ENCODE assay signal across 9 cellular contexts in the genomic region with DNA sequence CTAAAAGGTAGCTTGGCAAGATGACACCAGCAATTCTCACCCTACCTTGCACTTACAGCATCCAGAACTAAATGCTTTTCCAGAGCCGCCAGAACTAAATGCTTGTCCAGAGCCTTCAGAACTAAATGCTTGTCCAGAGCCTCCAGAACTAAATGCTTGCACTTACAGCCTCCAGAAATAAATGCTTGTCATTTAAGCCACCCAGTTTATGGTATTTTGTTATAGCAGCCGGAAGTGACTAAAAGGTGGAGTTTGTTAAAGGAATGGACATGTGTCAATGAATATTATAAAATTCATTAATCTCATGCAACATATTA.
DNase-seq lines count a peak whose midpoint lies in the region; ATAC-seq and TF ChIP-seq lines count a peak whose summit lies in the region.
"Had no signal": no experiment of that assay in that cellular context is flagged by ENCODE, and none has a peak within 500 bp of the region (broad histone marks: within the 10 kb centered on the region; RNA-seq: fewer than 3 reads in every experiment).

No MANE protein-coding gene starts in this region.

- intact Hi-C loops in posterior cingulate gyrus (cut with DNase I), result no loop called here

- H3K4me3 Mint-ChIP-seq in nephron, result peak overlapping the region; percentile 86 to 95 (median 92)

- peaks cover 11% of the 10 kb centered on the region for H3K4me1 Mint-ChIP-seq in nephron

- no peak overlapping the region for H3K9ac ChIP-seq in HUES64 (ENCODE audit: low read depth, low read length)

- in situ Hi-C loops in GM13977 (cut with MboI; ENCODE audit: low pct_unique_long_range_greater_than_20kb, low sequenced_read_pairs, unreplicated experiment), result no loop called here

- no peak for TF ChIP-seq CTCF in BJ (IDR thresholded peaks at IDR 0.05; ENCODE audit: insufficient read depth, low read depth, low read length)
- TF ChIP-seq CTCF in cardiac fibroblast (IDR thresholded peaks at IDR 0.05; ENCODE audit: low read depth, low read length), result no peak
- TF ChIP-seq CTCF in nephron (IDR thresholded peaks at IDR 0.05; ENCODE audit: unreplicated experiment in 3 of 3), result no peak
- TF ChIP-seq CTCF in GM13977 (IDR thresholded peaks at IDR 0.05; ENCODE audit: extremely low read depth, insufficient read depth, missing control alignments), result no peak

- ATAC-seq in HG03025 (IDR thresholded peaks at IDR 0.05; ENCODE audit: low FRiP score, unreplicated experiment), result no peak

- POLR2A ChIA-PET in BJ (lab: Charles Lee), result no interaction called here

- 46% methylated on average over 1 of the region's 2 CpGs for WGBS in HUES64

- DNase-seq in BJ (ENCODE audit: low read depth) (no peak), cardiac fibroblast (ENCODE audit: low read depth in 2 of 2) (no peak), GM13977 (ENCODE audit: low spot score) (no peak), posterior cingulate gyrus (no peak), MV-4-11 (lab: John Stamatoyannopoulos, UW) (no peak)
- DNase-seq: NCI-H226 had no signal

- H3K36me3 ChIP-seq in BJ (ENCODE audit: control insufficient read depth, insufficient read depth, low read length), result no peaks in the 10 kb centered on the region
- no peaks in the 10 kb centered on the region for H3K36me3 ChIP-seq in HUES64 (ENCODE audit: insufficient read depth, low read length)

- H3K27me3 ChIP-seq in BJ (ENCODE audit: control insufficient read depth, insufficient read depth, low read length) (no peaks in the 10 kb centered on the region; the same call in 1 of the 2 replicates), HUES64 (ENCODE audit: insufficient read depth, low read length) (peaks cover 13% of the 10 kb centered on the region; the same call in 1 of the 2 replicates)

- H3K27ac ChIP-seq in HUES64 (ENCODE audit: low read depth, low read length), result no peak overlapping the region

- H3K4me1 ChIP-seq in HUES64 (ENCODE audit: insufficient read depth, low read length), result no peaks in the 10 kb centered on the region; the same call in 1 of the 2 replicates

- H3K4me3 ChIP-seq in BJ (ENCODE audit: low read depth, low read length) (peak overlapping the region; percentile 34), HUES64 (ENCODE audit: low read length) (peak overlapping the region; percentile 77), cardiac fibroblast (replicated peaks in 1 of 2; ENCODE audit: low read depth in 2 of 2, low read length in 2 of 2) (peak overlapping the region; percentile 34 to 52)

- no peaks in the 10 kb centered on the region for H3K9me3 ChIP-seq in HUES64 (ENCODE audit: insufficient read depth, low read depth, low read length)

- CTCF ChIA-PET in BJ (lab: Yijun Ruan, JAX), result no interaction called here

- H3K36me3 Mint-ChIP-seq in nephron (ENCODE audit: low read depth), result no peaks in the 10 kb centered on the region

- H3K27ac Mint-ChIP-seq in nephron, result peak overlapping the region in 2 of 3 experiments; percentile 55 to 77

- no peaks in the 10 kb centered on the region for H3K9me3 Mint-ChIP-seq in nephron

- peaks cover 13% of the 10 kb centered on the region for H3K27me3 Mint-ChIP-seq in nephron (ENCODE audit: low read depth)
